In genomic region chr6:119076173-119076965, GRCh38 we compare ENCODE assay signal across 10 cellular contexts. TPM values are rescaled to one million over a fixed set of nuclear protein-coding genes. Genes with fewer than 3 reads are reported as not detected.
DNase-seq lines count a peak whose midpoint lies in the region; ATAC-seq and TF ChIP-seq lines count a peak whose summit lies in the region.
"Had no signal": no experiment of that assay in that cellular context is flagged by ENCODE, and none has a peak within 500 bp of the region (broad histone marks: within the 10 kb centered on the region; RNA-seq: fewer than 3 reads in every experiment).

No MANE protein-coding gene starts in this region.

- H3K27ac ChIP-seq in GM23338 (ENCODE audit: low read depth) (no peak overlapping the region), body of pancreas (no peak overlapping the region), RWPE1 (no peak overlapping the region)

- peaks cover 7% of the 10 kb centered on the region; the same call in 1 of the 2 replicates for H3F3A ChIP-seq in GM23338 (replicated peaks; ENCODE audit: low read depth)

- H3K9me3 Mint-ChIP-seq in GM23338 (peaks cover 8% of the 10 kb centered on the region; the same call in 2 of the 3 replicates), brain (peaks cover 0 to 5% (median 2%) of the 10 kb centered on the region in 5 experiments)

- H3K27ac Mint-ChIP-seq in GM23338 (no peak overlapping the region), brain (peak overlapping the region in 2 of 5 experiments; percentile 8 to 79)

- TF ChIP-seq POLR2A in body of pancreas (IDR thresholded peaks at IDR 0.05): no peak

- no peaks in the 10 kb centered on the region for H3K9me3 ChIP-seq in body of pancreas

- H3K36me3 ChIP-seq in GM23338 (ENCODE audit: insufficient read depth) (no peaks in the 10 kb centered on the region), body of pancreas (replicated peaks in 1 of 2; ENCODE audit: insufficient read depth in 1 of 2, low read depth in 2 of 2) (no peaks in the 10 kb centered on the region)

- H3K4me1 ChIP-seq in GM23338 (ENCODE audit: insufficient read depth): peaks cover 10% of the 10 kb centered on the region
- peaks cover 19% of the 10 kb centered on the region for H3K4me1 ChIP-seq in body of pancreas

- no peak for DNase-seq in GM23338 (ENCODE audit: low spot score)
- peak; percentile 82 for DNase-seq in NCI-H82 (lab: John Stamatoyannopoulos, UW)
- DNase-seq in retina: peak; percentile 11
- no peak for DNase-seq in HK-2 (ENCODE audit: unreplicated experiment)
- DNase-seq in body of pancreas: no peak
- no peak for DNase-seq in RWPE1 (ENCODE audit: low spot score)
- DNase-seq: DMS153, NCI-H446 treated with DMSO at 0.1 percent for 48 hours had no signal

- H3K4me1 Mint-ChIP-seq in GM23338 (peaks cover 32% of the 10 kb centered on the region), brain (peaks cover 54% of the 10 kb centered on the region)

- 67 to 71% methylated on average over 9 of the region's 9 CpGs for WGBS in body of pancreas, 2 donors

- peak overlapping the region; percentile 5; the same call in 1 of the 3 replicates for H3K4me3 Mint-ChIP-seq in GM23338
- peak overlapping the region; percentile 51 to 81 (median 75) for H3K4me3 Mint-ChIP-seq in brain

- no peaks in the 10 kb centered on the region for H3K9me2 ChIP-seq in GM23338 (ENCODE audit: insufficient read depth)

- H3K4me2 ChIP-seq in GM23338: peak overlapping the region; percentile 94; the same call in 1 of the 2 replicates

- intact Hi-C loops in body of pancreas (cut with DNase I): no loop called here

- CTCF ChIA-PET in RWPE1 (lab: Yijun Ruan, JAX): interaction anchor here (0.7 to 1.0 kb wide), 2 partner anchors 53 to 112 kb away, joined by 3 to 5 read pairs; no protein-coding TSS in a partner anchor

- H3K27me3 ChIP-seq in GM23338 (ENCODE audit: insufficient read depth) (peaks cover 38% of the 10 kb centered on the region), body of pancreas (no peaks in the 10 kb centered on the region)

- H3K27me3 Mint-ChIP-seq in GM23338 (ENCODE audit: insufficient read depth, low read depth, poor library complexity) (peaks cover 17% of the 10 kb centered on the region), brain (peaks cover 7% of the 10 kb centered on the region)

- H3K4me3 ChIP-seq in GM23338: 0 out of 2 replicates have a peak overlapping the region, but pooled peaks have one; percentile 69
- H3K4me3 ChIP-seq in body of pancreas: no peak overlapping the region

- ATAC-seq in GM23338 (no peak), body of pancreas (no peak), HG03460 (IDR thresholded peaks at IDR 0.05; ENCODE audit: unreplicated experiment) (no peak)

- no peak for TF ChIP-seq CTCF in GM23338 (conservative IDR thresholded peaks at IDR 0.05; ENCODE audit: low read depth in 2 of 2)
- TF ChIP-seq CTCF in brain (conservative IDR thresholded peaks at IDR 0.05): no peak
- TF ChIP-seq CTCF in body of pancreas (IDR thresholded peaks at IDR 0.05): no peak
- TF ChIP-seq CTCF in RWPE1 (conservative IDR thresholded peaks at IDR 0.05; ENCODE audit: low read depth): no peak

- POLR2A ChIA-PET in RWPE1 (lab: Yijun Ruan, JAX; ENCODE audit: low non-redundant PET): no interaction called here

- H3K79me2 ChIP-seq in GM23338 (replicated peaks; ENCODE audit: insufficient read depth): 0 out of 2 replicates have a peak, but pooled peaks cover 3% of the 10 kb centered on the region

- no peak overlapping the region for H2AFZ ChIP-seq in GM23338

- H4K20me1 ChIP-seq in GM23338 (replicated peaks; ENCODE audit: insufficient read depth): 0 out of 2 replicates have a peak, but pooled peaks cover 5% of the 10 kb centered on the region

- peaks cover 5% of the 10 kb centered on the region; the same call in 2 of the 3 replicates for H3K36me3 Mint-ChIP-seq in GM23338 (ENCODE audit: low read depth)
- H3K36me3 Mint-ChIP-seq in brain: no peaks in the 10 kb centered on the region

TF ChIP-seq in GM23338, 12 proteins besides CTCF, POLR2A, EP300 and RAD21 (continues in another document):
- TF ChIP-seq EZH2phosphoT487 (IDR thresholded peaks at IDR 0.05; ENCODE audit: unreplicated experiment): no peak
- no peak for TF ChIP-seq CREB1 (CRISPR knock-in tag; IDR thresholded peaks at IDR 0.05; ENCODE audit: low read depth)
- no peak for TF ChIP-seq EZH2 (IDR thresholded peaks at IDR 0.05; ENCODE audit: low read depth, unreplicated experiment)
- TF ChIP-seq NANOG (IDR thresholded peaks at IDR 0.05; ENCODE audit: borderline replicate concordance): no peak
- TF ChIP-seq ETS1 (IDR thresholded peaks at IDR 0.05): no peak
- no peak for TF ChIP-seq ZNF462 (CRISPR knock-in tag; IDR thresholded peaks at IDR 0.05)
- no peak for TF ChIP-seq POLR2AphosphoS5 (IDR thresholded peaks at IDR 0.05; ENCODE audit: low read depth)

RNA-seq across cellular contexts. Expression of gene FAM184A, which starts 2.1 kb away (rescaled TPM):
- total RNA-seq in GM23338 (2014; rRNA removed; shearing (Covaris generic)): 8.3 and 18.6 TPM in 2 replicates
- polyA plus RNA-seq in GM23338 (2016; fragmentation: Nextera tagmentation; extraction: Ambion mirVana) (10.6 and 13.7 TPM in 2 replicates), brain (ENCODE audit: insufficient read depth, low read depth, low replicate concordance) (8.5 TPM)
- 1 to 10 TPM; 6.5 to 9.9 TPM for total RNA-seq in body of pancreas

Comparison
In these comparisons a context has a peak if more than half of its experiments do, and no peak if none do; other contexts are left out.
1. DNase-seq: peak in NCI-H82 (single experiment) and retina (single experiment); none in GM23338 (single experiment), HK-2 (single experiment), body of pancreas (0 of 4) and RWPE1 (single experiment).